In genomic region chr10:81876253-81876731, GRCh38 we compare ENCODE assay signal across 13 cellular contexts. TPM values are rescaled to one million over a fixed set of nuclear protein-coding genes. Genes with fewer than 3 reads are reported as not detected.
DNase-seq lines count a peak whose midpoint lies in the region; ATAC-seq, FAIRE-seq and TF ChIP-seq lines count a peak whose summit lies in the region.
"Had no signal": no experiment of that assay in that cellular context is flagged by ENCODE, and none has a peak within 500 bp of the region (broad histone marks: within the 10 kb centered on the region; RNA-seq: fewer than 3 reads in every experiment).

No MANE protein-coding gene starts in this region.

- H3K27ac ChIP-seq in breast epithelium (no peak overlapping the region), brain microvascular endothelial cell (no peak overlapping the region), lung (ENCODE audit: low read depth in 1 of 2, low read length in 1 of 2) (no peak overlapping the region)
- H3K27ac ChIP-seq: sigmoid colon had no signal

- WGBS in lung, 2 donors: 1% methylated on average over 18 of the region's 18 CpGs

- H3K36me3 Mint-ChIP-seq in MCF 10A (ENCODE audit: insufficient read depth, unreplicated experiment) (no peaks in the 10 kb centered on the region), type B pancreatic cell (no peaks in the 10 kb centered on the region)

- H3K36me3 ChIP-seq in breast epithelium (no peaks in the 10 kb centered on the region), brain microvascular endothelial cell (replicated peaks) (no peaks in the 10 kb centered on the region), lung (ENCODE audit: control insufficient read depth in 2 of 2, insufficient read depth in 2 of 2, low read length in 2 of 2) (no peaks in the 10 kb centered on the region)
- H3K36me3 ChIP-seq: sigmoid colon had no signal

- H3K9me3 ChIP-seq in breast epithelium (no peaks in the 10 kb centered on the region), lung (ENCODE audit: control insufficient read depth in 2 of 2, insufficient read depth in 1 of 2, low read length in 1 of 2) (peaks cover 0 to 5% of the 10 kb centered on the region in 2 donors)
- H3K9me3 ChIP-seq: sigmoid colon had no signal

- H3K4me1 Mint-ChIP-seq in MCF 10A (ENCODE audit: insufficient read depth, unreplicated experiment): peaks cover 23% of the 10 kb centered on the region
- H3K4me1 Mint-ChIP-seq in type B pancreatic cell (ENCODE audit: unreplicated experiment): peaks cover 8% of the 10 kb centered on the region

- H3K27ac Mint-ChIP-seq in MCF 10A (ENCODE audit: low read depth, unreplicated experiment) (no peak overlapping the region), type B pancreatic cell (peak overlapping the region; percentile 50)
- H3K27ac Mint-ChIP-seq: CD8-positive, alpha-beta memory T cell had no signal

- in situ Hi-C loops in brain microvascular endothelial cell (cut with HindIII; ENCODE audit: low pct_ligation_motif_present, low sequenced_read_pairs): no loop called here

- H3K27me3 Mint-ChIP-seq in MCF 10A (ENCODE audit: insufficient read depth, unreplicated experiment) (no peaks in the 10 kb centered on the region), type B pancreatic cell (peaks cover 84% of the 10 kb centered on the region)

- no TSS peak for BruUV-seq in MCF 10A (replicated peaks; lab: Mats Ljungman, UMichigan)

- TF ChIP-seq POLR2A in breast epithelium (IDR thresholded peaks at IDR 0.05) (no peak), GM12892 (IDR thresholded peaks at IDR 0.05; ENCODE audit: low read depth, low read length) (no peak)

- ATAC-seq in lung (ENCODE audit: insufficient read depth, low FRiP score): peak; percentile 9

- POLR2A ChIA-PET in MCF 10A (lab: Yijun Ruan, JAX): no interaction called here

- no peak for DNase-seq in breast epithelium (ENCODE audit: low spot score in 2 of 2)
- DNase-seq in MCF 10A (ENCODE audit: unreplicated experiment): no peak
- DNase-seq in brain microvascular endothelial cell: no peak
- no peak for DNase-seq in lung (ENCODE audit: low spot score)
- DNase-seq in type B pancreatic cell (ENCODE audit: extremely low spot score, unreplicated experiment): no peak
- DNase-seq in DMS79 (lab: John Stamatoyannopoulos, UW): no peak
- DNase-seq in GM12892 (ENCODE audit: insufficient read length): no peak
- DNase-seq in SW 1271 (lab: John Stamatoyannopoulos, UW): no peak
- DNase-seq: CD8-positive, alpha-beta memory T cell; erythroblast; NK-92 treated with Interleukin-12 subunit alpha and Interleukin-12 subunit beta, amount 100 ng/mL, for 24 hours; sigmoid colon had no signal

- TF ChIP-seq CTCF in breast epithelium (IDR thresholded peaks at IDR 0.05) (no peak), MCF 10A (IDR thresholded peaks at IDR 0.05; ENCODE audit: unreplicated experiment) (no peak), brain microvascular endothelial cell (IDR thresholded peaks at IDR 0.05; ENCODE audit: low read depth, low read length, missing control alignments) (no peak), lung (IDR thresholded peaks at IDR 0.05; ENCODE audit: control extremely low read depth, extremely low read depth) (no peak), type B pancreatic cell (conservative IDR thresholded peaks at IDR 0.05) (no peak)

- H3K9me3 Mint-ChIP-seq in MCF 10A (ENCODE audit: unreplicated experiment): peaks cover 8% of the 10 kb centered on the region
- no peaks in the 10 kb centered on the region for H3K9me3 Mint-ChIP-seq in type B pancreatic cell

- intact Hi-C loops in breast epithelium (cut with DNase I; ENCODE audit: low total_unique reads) (no loop called here), MCF 10A (cut with micrococcal nuclease) (no loop called here)

- H3K4me3 ChIP-seq in breast epithelium (peak overlapping the region; percentile 14 to 63 (median 54)), brain microvascular endothelial cell (ENCODE audit: low read depth, low read length) (peak overlapping the region; percentile 50), lung (no peak overlapping the region)

- no peaks in the 10 kb centered on the region for H3K4me1 ChIP-seq in breast epithelium
- H3K4me1 ChIP-seq in lung (ENCODE audit: control insufficient read depth in 2 of 2, insufficient read depth in 2 of 2, low read length in 2 of 2): peaks cover 7 to 10% of the 10 kb centered on the region in 2 donors

- H3K4me3 Mint-ChIP-seq in MCF 10A (ENCODE audit: unreplicated experiment): no peak overlapping the region
- H3K4me3 Mint-ChIP-seq in type B pancreatic cell: peak overlapping the region; percentile 88

- CTCF ChIA-PET in MCF 10A (lab: Yijun Ruan, JAX): no interaction called here

- H3K27me3 ChIP-seq in breast epithelium (peaks cover 3 to 25% of the 10 kb centered on the region in 2 donors), brain microvascular endothelial cell (replicated peaks) (peaks cover 12% of the 10 kb centered on the region), lung (ENCODE audit: control insufficient read depth, insufficient read depth) (no peaks in the 10 kb centered on the region)

- FAIRE-seq in GM12892 (lab: Jason Lieb, UNC): no peak

RNA-seq across cellular contexts. Expression of gene NRG3, which starts 1.3 kb away (rescaled TPM):
- under 1 TPM; 0.16 to 0.88 (median 0.33) TPM for total RNA-seq in breast epithelium
- total RNA-seq in MCF 10A (2022): not detected in 2 replicates
- 1 to 10 TPM; 1.1 to 2.0 TPM for total RNA-seq in lung
- polyA plus RNA-seq in lung: under 1 TPM; 0.49 to 0.61 TPM
- total RNA-seq in type B pancreatic cell (ENCODE audit: low replicate concordance): 1.0 and 6.1 TPM in 2 replicates
- not detected for polyA plus RNA-seq in GM12892 (2012; ENCODE audit: missing spikeins)
- total RNA-seq: activated CD8-positive, alpha-beta memory T cell treated with anti-CD3 and anti-CD28 coated beads for 36 hours; CD8-positive, alpha-beta memory T cell had no signal
- polyA plus RNA-seq: CD8-positive, alpha-beta memory T cell had no signal
